Comparison of ENCODE assay signal across 8 cellular contexts in genomic region chr22:46068176-46068907, GRCh38.
DNase-seq lines count a peak whose midpoint lies in the region; ATAC-seq and TF ChIP-seq lines count a peak whose summit lies in the region.

No MANE protein-coding gene starts in this region.

- 0 out of 2 replicates have a peak, but pooled peaks cover 5% of the 10 kb centered on the region for H4K20me1 ChIP-seq in Karpas-422 (ENCODE audit: insufficient read depth, low read depth, low read length)
- peaks cover 12% of the 10 kb centered on the region for H4K20me1 ChIP-seq in osteoblast (ENCODE audit: insufficient read depth, low read length)

- peak; percentile 53 for DNase-seq in Karpas-422
- no peak for DNase-seq in osteoblast (ENCODE audit: insufficient read length, low spot score, missing footprints)
- DNase-seq in NCI-H510A treated with DMSO at 0.1 percent for 48 hours (lab: John Stamatoyannopoulos, UW) = no peak
- no peak for DNase-seq in NCI-H446 treated with DMSO at 0.1 percent for 48 hours (lab: John Stamatoyannopoulos, UW)
- no peak for DNase-seq in aorta
- no peak for DNase-seq in amniotic stem cell (lab: John Stamatoyannopoulos, UW)

- H3K27me3 ChIP-seq in Karpas-422 (ENCODE audit: low read length) = no peaks in the 10 kb centered on the region
- no peaks in the 10 kb centered on the region for H3K27me3 ChIP-seq in osteoblast (ENCODE audit: insufficient read depth, low read length)
- no peaks in the 10 kb centered on the region for H3K27me3 ChIP-seq in aorta (ENCODE audit: control insufficient read depth in 1 of 2, insufficient read depth in 2 of 2, low read length in 1 of 2)

- H3K9ac ChIP-seq in Karpas-422 (ENCODE audit: low read length) = peak overlapping the region; percentile 95

- H3K27ac ChIP-seq in C4-2B (peak overlapping the region; percentile 100), Karpas-422 (ENCODE audit: low read length) (peak overlapping the region; percentile 88), cingulate gyrus (ENCODE audit: low read depth, low read length) (peak overlapping the region; percentile 100), osteoblast (ENCODE audit: low read depth, low read length) (peak overlapping the region; percentile 97), aorta (ENCODE audit: low read depth in 1 of 2, low read length in 2 of 2) (peak overlapping the region in 1 of 2 donors; percentile 98)

- intact Hi-C loops in aorta (cut with DNase I) = no loop called here

- H3K36me3 ChIP-seq in Karpas-422 (ENCODE audit: insufficient read depth, low read length) (no peaks in the 10 kb centered on the region), osteoblast (ENCODE audit: insufficient read depth, low read length) (peaks cover 10% of the 10 kb centered on the region), aorta (ENCODE audit: control insufficient read depth in 1 of 2, insufficient read depth in 2 of 2, low read length in 1 of 2) (no peaks in the 10 kb centered on the region)

- H3K9me3 ChIP-seq in Karpas-422 (ENCODE audit: low read length) (no peaks in the 10 kb centered on the region), osteoblast (ENCODE audit: low read depth, low read length) (no peaks in the 10 kb centered on the region), aorta (ENCODE audit: control insufficient read depth, low read length) (no peaks in the 10 kb centered on the region)

- WGBS in aorta, 2 donors = 22 to 23% methylated on average over 8 of the region's 8 CpGs

- no peak for ATAC-seq in aorta (ENCODE audit: low FRiP score)

- peaks cover 45% of the 10 kb centered on the region for H3K4me1 ChIP-seq in Karpas-422 (ENCODE audit: low read length)
- H3K4me1 ChIP-seq in osteoblast (ENCODE audit: insufficient read depth, low read length) = peaks cover 56% of the 10 kb centered on the region
- H3K4me1 ChIP-seq in aorta (ENCODE audit: control insufficient read depth in 1 of 2, insufficient read depth in 2 of 2, low read length in 2 of 2) = peaks cover 2 to 3% of the 10 kb centered on the region in 2 donors

- H3K9me2 ChIP-seq in Karpas-422 (replicated peaks; ENCODE audit: insufficient read depth, low read length) = no peaks in the 10 kb centered on the region

- H3K79me2 ChIP-seq in Karpas-422 (ENCODE audit: low read length) (peaks cover 22% of the 10 kb centered on the region), osteoblast (ENCODE audit: insufficient read depth, low read length) (peaks cover 89% of the 10 kb centered on the region)

- H2AFZ ChIP-seq in Karpas-422 (ENCODE audit: low read length) = no peak overlapping the region
- no peak overlapping the region for H2AFZ ChIP-seq in osteoblast (ENCODE audit: low read length)

- TF ChIP-seq CTCF in C4-2B (conservative IDR thresholded peaks at IDR 0.05) (no peak), osteoblast (IDR thresholded peaks at IDR 0.05; ENCODE audit: extremely low read depth, low read depth, low read length) (no peak)

- peak overlapping the region; percentile 91 for H3K4me3 ChIP-seq in Karpas-422 (ENCODE audit: low read length)
- H3K4me3 ChIP-seq in osteoblast (ENCODE audit: insufficient read depth, low read length) = peak overlapping the region; percentile 77
- H3K4me3 ChIP-seq in aorta (ENCODE audit: low read length in 2 of 2) = peak overlapping the region in 1 of 2 donors; percentile 39

- H3K4me2 ChIP-seq in Karpas-422 (ENCODE audit: low read depth, low read length, poor library complexity, severe bottlenecking) (peak overlapping the region; percentile 98), osteoblast (ENCODE audit: insufficient read depth, low read length) (peak overlapping the region; percentile 100)
